21 cellular contexts compared by ENCODE assay signal in genomic region chr9:126435105-126435504, GRCh38.
DNase-seq lines count a peak whose midpoint lies in the region; ATAC-seq and TF ChIP-seq lines count a peak whose summit lies in the region.
"Had no signal": no experiment of that assay in that cellular context is flagged by ENCODE, and none has a peak within 500 bp of the region (broad histone marks: within the 10 kb centered on the region; RNA-seq: fewer than 3 reads in every experiment).

No MANE protein-coding gene starts in this region.

- peak overlapping the region; percentile 34 for H3K27ac Mint-ChIP-seq in activated T-helper 17 cell treated with anti-CD3 and anti-CD28 coated beads, Interleukin-2, amount 50 U/mL, for 72 hours
- peak overlapping the region; percentile 79 for H3K27ac Mint-ChIP-seq in stimulated activated effector memory CD8-positive, alpha-beta T cell treated with anti-CD3 and anti-CD28 coated beads, Interleukin-12 subunit alpha, Interleukin-12 subunit beta, amount 100 ng/mL, for 72 hours
- no peak overlapping the region for H3K27ac Mint-ChIP-seq in osteocyte (ENCODE audit: unreplicated experiment)

- H3K9me3 Mint-ChIP-seq in activated T-helper 17 cell treated with anti-CD3 and anti-CD28 coated beads, Interleukin-2, amount 50 U/mL, for 72 hours: no peaks in the 10 kb centered on the region
- H3K9me3 Mint-ChIP-seq in stimulated activated effector memory CD8-positive, alpha-beta T cell treated with anti-CD3 and anti-CD28 coated beads, Interleukin-12 subunit alpha, Interleukin-12 subunit beta, amount 100 ng/mL, for 72 hours: no peaks in the 10 kb centered on the region
- H3K9me3 Mint-ChIP-seq in osteocyte (ENCODE audit: unreplicated experiment): no peaks in the 10 kb centered on the region
- H3K9me3 Mint-ChIP-seq: CD4-positive, CD25-positive, alpha-beta regulatory T cell; CD8-positive, alpha-beta memory T cell had no signal

- H3K27me3 ChIP-seq in layer of hippocampus (ENCODE audit: control insufficient read depth, insufficient read depth, low read length): no peaks in the 10 kb centered on the region
- H3K27me3 ChIP-seq: BE2C had no signal

- in situ Hi-C loops in GM13976 (cut with MboI; ENCODE audit: low sequenced_read_pairs, unreplicated experiment): no loop called here

- H3K27ac ChIP-seq in cingulate gyrus (ENCODE audit: low read depth, low read length): peak overlapping the region; percentile 31
- peak overlapping the region; percentile 5 for H3K27ac ChIP-seq in layer of hippocampus (ENCODE audit: low read depth, low read length)

- H3K27me3 Mint-ChIP-seq in activated T-helper 17 cell treated with anti-CD3 and anti-CD28 coated beads, Interleukin-2, amount 50 U/mL, for 72 hours: no peaks in the 10 kb centered on the region
- H3K27me3 Mint-ChIP-seq in osteocyte (ENCODE audit: unreplicated experiment): no peaks in the 10 kb centered on the region
- H3K27me3 Mint-ChIP-seq: CD4-positive, CD25-positive, alpha-beta regulatory T cell had no signal

- TF ChIP-seq CTCF in GM13976 (IDR thresholded peaks at IDR 0.05; ENCODE audit: borderline replicate concordance, control extremely low read depth, extremely low read depth, insufficient read depth, missing control alignments) (no peak), osteocyte (IDR thresholded peaks at IDR 0.05) (no peak)

- no peak for ATAC-seq in activated T-helper 17 cell treated with anti-CD3 and anti-CD28 coated beads, Interleukin-2, amount 50 U/mL, for 72 hours (replicated peaks)
- ATAC-seq in stimulated activated effector memory CD8-positive, alpha-beta T cell treated with anti-CD3 and anti-CD28 coated beads, Interleukin-12 subunit alpha, Interleukin-12 subunit beta, amount 100 ng/mL, for 72 hours: no peak
- ATAC-seq: GM12878, K562 had no signal

- no peaks in the 10 kb centered on the region for H3K36me3 Mint-ChIP-seq in activated T-helper 17 cell treated with anti-CD3 and anti-CD28 coated beads, Interleukin-2, amount 50 U/mL, for 72 hours (ENCODE audit: low read depth)
- H3K36me3 Mint-ChIP-seq in stimulated activated effector memory CD8-positive, alpha-beta T cell treated with anti-CD3 and anti-CD28 coated beads, Interleukin-12 subunit alpha, Interleukin-12 subunit beta, amount 100 ng/mL, for 72 hours: no peaks in the 10 kb centered on the region
- peaks cover 11% of the 10 kb centered on the region for H3K36me3 Mint-ChIP-seq in osteocyte (ENCODE audit: unreplicated experiment)
- H3K36me3 Mint-ChIP-seq: CD4-positive, CD25-positive, alpha-beta regulatory T cell had no signal

- no peak overlapping the region for H3K4me3 Mint-ChIP-seq in activated T-helper 17 cell treated with anti-CD3 and anti-CD28 coated beads, Interleukin-2, amount 50 U/mL, for 72 hours
- H3K4me3 Mint-ChIP-seq in stimulated activated effector memory CD8-positive, alpha-beta T cell treated with anti-CD3 and anti-CD28 coated beads, Interleukin-12 subunit alpha, Interleukin-12 subunit beta, amount 100 ng/mL, for 72 hours: no peak overlapping the region
- H3K4me3 Mint-ChIP-seq in osteocyte (ENCODE audit: unreplicated experiment): no peak overlapping the region
- H3K4me3 Mint-ChIP-seq: CD4-positive, CD25-positive, alpha-beta regulatory T cell; CD8-positive, alpha-beta memory T cell had no signal

- DNase-seq in stimulated activated effector memory CD8-positive, alpha-beta T cell treated with anti-CD3 and anti-CD28 coated beads, Interleukin-12 subunit alpha, Interleukin-12 subunit beta, amount 100 ng/mL, for 72 hours (ENCODE audit: low spot score in 2 of 2): no peak
- DNase-seq in activated naive CD4-positive, alpha-beta T cell (lab: John Stamatoyannopoulos, UW): no peak
- DNase-seq in GM13976 (ENCODE audit: low spot score) (no peak), H4 (ENCODE audit: low spot score) (no peak), osteocyte (ENCODE audit: extremely low spot score, unreplicated experiment) (no peak)
- DNase-seq: ACHN; BE2C; C1 segment of cervical spinal cord; CD4-positive, CD25-positive, alpha-beta regulatory T cell; CD8-positive, alpha-beta memory T cell; COR-L47; DMS 273 treated with DMSO at 0.1 percent for 48 hours; DMS53; DND-41; EL; IMR-90 had no signal

- peaks cover 6% of the 10 kb centered on the region for H3K4me1 Mint-ChIP-seq in activated T-helper 17 cell treated with anti-CD3 and anti-CD28 coated beads, Interleukin-2, amount 50 U/mL, for 72 hours
- peaks cover 21% of the 10 kb centered on the region for H3K4me1 Mint-ChIP-seq in stimulated activated effector memory CD8-positive, alpha-beta T cell treated with anti-CD3 and anti-CD28 coated beads, Interleukin-12 subunit alpha, Interleukin-12 subunit beta, amount 100 ng/mL, for 72 hours
- peaks cover 9% of the 10 kb centered on the region for H3K4me1 Mint-ChIP-seq in osteocyte (ENCODE audit: unreplicated experiment)
